ENCODE assay signal across 2 cellular contexts in genomic region chr2:73827660-73828388, GRCh38.
TF ChIP-seq lines count a peak whose summit lies in the region.

No MANE protein-coding gene starts in this region.

TF ChIP-seq in HCT116, 20 proteins besides CTCF, POLR2A, EP300 and RAD21:
- TF ChIP-seq ZNF274 (IDR thresholded peaks at IDR 0.05; ENCODE audit: low read depth, low read length), result no peak
- TF ChIP-seq EZH2phosphoT487 (IDR thresholded peaks at IDR 0.05; ENCODE audit: borderline replicate concordance), result no peak
- no peak for TF ChIP-seq EGR1 (IDR thresholded peaks at IDR 0.05; ENCODE audit: low read depth)
- no peak for TF ChIP-seq YY1 (IDR thresholded peaks at IDR 0.05; ENCODE audit: extremely low read depth, insufficient replicate concordance, low read depth, low read length)
- TF ChIP-seq TCF7L2 (IDR thresholded peaks at IDR 0.05; ENCODE audit: borderline replicate concordance, extremely low read depth, insufficient read depth, insufficient read length), result no peak
- TF ChIP-seq SIN3A (IDR thresholded peaks at IDR 0.05; ENCODE audit: low read depth), result no peak
- TF ChIP-seq CBX3 (IDR thresholded peaks at IDR 0.05; ENCODE audit: low read depth), result no peak
- no peak for TF ChIP-seq CEBPB (IDR thresholded peaks at IDR 0.05; ENCODE audit: low read depth)
- TF ChIP-seq, protein P1, sequence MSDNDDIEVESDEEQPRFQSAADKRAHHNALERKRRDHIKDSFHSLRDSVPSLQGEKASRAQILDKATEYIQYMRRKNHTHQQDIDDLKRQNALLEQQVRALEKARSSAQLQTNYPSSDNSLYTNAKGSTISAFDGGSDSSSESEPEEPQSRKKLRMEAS (IDR thresholded peaks at IDR 0.05), result no peak
- no peak for TF ChIP-seq POLR2AphosphoS5 (IDR thresholded peaks at IDR 0.05; ENCODE audit: low read depth, low read length)
- TF ChIP-seq ZFX (IDR thresholded peaks at IDR 0.05), result no peak
- no peak for TF ChIP-seq JUND (IDR thresholded peaks at IDR 0.05)
- no peak for TF ChIP-seq ELF1 (IDR thresholded peaks at IDR 0.05; ENCODE audit: borderline replicate concordance, low read depth)
- TF ChIP-seq FOSL1 (IDR thresholded peaks at IDR 0.05; ENCODE audit: low read depth), result no peak
- no peak for TF ChIP-seq SP1 (IDR thresholded peaks at IDR 0.05; ENCODE audit: low read depth)
- TF ChIP-seq ATF3 (IDR thresholded peaks at IDR 0.05), result no peak
- TF ChIP-seq REST (IDR thresholded peaks at IDR 0.05; ENCODE audit: low read depth), result no peak
- TF ChIP-seq, protein P2, sequence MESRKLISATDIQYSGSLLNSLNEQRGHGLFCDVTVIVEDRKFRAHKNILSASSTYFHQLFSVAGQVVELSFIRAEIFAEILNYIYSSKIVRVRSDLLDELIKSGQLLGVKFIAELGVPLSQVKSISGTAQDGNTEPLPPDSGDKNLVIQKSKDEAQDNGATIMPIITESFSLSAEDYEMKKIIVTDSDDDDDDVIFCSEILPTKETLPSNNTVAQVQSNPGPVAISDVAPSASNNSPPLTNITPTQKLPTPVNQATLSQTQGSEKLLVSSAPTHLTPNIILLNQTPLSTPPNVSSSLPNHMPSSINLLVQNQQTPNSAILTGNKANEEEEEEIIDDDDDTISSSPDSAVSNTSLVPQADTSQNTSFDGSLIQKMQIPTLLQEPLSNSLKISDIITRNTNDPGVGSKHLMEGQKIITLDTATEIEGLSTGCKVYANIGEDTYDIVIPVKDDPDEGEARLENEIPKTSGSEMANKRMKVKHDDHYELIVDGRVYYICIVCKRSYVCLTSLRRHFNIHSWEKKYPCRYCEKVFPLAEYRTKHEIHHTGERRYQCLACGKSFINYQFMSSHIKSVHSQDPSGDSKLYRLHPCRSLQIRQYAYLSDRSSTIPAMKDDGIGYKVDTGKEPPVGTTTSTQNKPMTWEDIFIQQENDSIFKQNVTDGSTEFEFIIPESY (IDR thresholded peaks at IDR 0.05; ENCODE audit: extremely low read depth, insufficient replicate concordance, low read length), result no peak

TF ChIP-seq in GM12878, 131 proteins besides CTCF, POLR2A, EP300 and RAD21:
- TF ChIP-seq YY1 (IDR thresholded peaks at IDR 0.05; ENCODE audit: low read depth, low read length) (no peak), NR2C1 (IDR thresholded peaks at IDR 0.05) (no peak), MLLT1 (IDR thresholded peaks at IDR 0.05) (0 out of 2 replicates have a peak, but pooled peaks have one; percentile 22)
